In the genomic region with DNA sequence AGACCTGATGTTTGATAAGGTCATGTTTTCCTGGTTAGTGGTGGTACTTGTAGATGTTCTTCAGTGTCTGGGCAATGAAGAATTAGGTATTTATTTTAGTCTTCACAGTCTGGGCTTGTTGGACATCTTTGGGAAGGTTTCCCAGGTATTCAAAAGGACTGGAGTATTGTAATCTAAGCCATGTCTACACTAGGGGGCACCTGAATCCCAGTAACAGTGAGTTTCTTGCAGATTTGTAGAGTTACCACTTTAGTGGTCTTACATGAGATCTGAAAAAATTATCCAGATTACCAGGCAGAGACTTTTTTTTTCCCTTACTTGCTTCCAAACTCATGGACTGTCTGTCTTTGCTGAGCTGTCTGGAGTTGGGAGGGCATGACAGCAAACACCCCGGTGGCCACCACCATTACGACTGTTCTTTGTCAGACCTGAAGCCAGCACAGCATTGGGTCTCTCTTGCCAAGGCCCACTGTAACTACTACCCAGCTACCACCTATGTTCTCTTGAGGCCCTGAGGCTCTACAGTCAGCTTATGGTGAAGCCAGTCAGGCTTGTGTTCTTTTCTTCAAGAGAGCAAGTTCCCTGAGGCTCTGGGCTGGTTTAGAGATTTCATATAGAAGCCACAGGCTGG, we compare ENCODE assay signal across 1 cellular context.
TF ChIP-seq lines count a peak whose summit lies in the region.

No MANE protein-coding gene starts in this region.

TF ChIP-seq in GM23338, 12 proteins besides CTCF, POLR2A, EP300 and RAD21 (continued from another document):
- no peak for TF ChIP-seq ETS1 (IDR thresholded peaks at IDR 0.05)
- TF ChIP-seq EZH2phosphoT487 (IDR thresholded peaks at IDR 0.05; ENCODE audit: unreplicated experiment), result no peak
- TF ChIP-seq ZNF462 (CRISPR knock-in tag; IDR thresholded peaks at IDR 0.05), result no peak
- TF ChIP-seq ZNF114 (CRISPR knock-in tag; IDR thresholded peaks at IDR 0.05), result no peak
- TF ChIP-seq JUNB (IDR thresholded peaks at IDR 0.05; ENCODE audit: unreplicated experiment), result no peak
- no peak for TF ChIP-seq NANOG (IDR thresholded peaks at IDR 0.05; ENCODE audit: borderline replicate concordance)
- no peak for TF ChIP-seq POLR2AphosphoS5 (IDR thresholded peaks at IDR 0.05; ENCODE audit: low read depth)
- TF ChIP-seq, protein P1, sequence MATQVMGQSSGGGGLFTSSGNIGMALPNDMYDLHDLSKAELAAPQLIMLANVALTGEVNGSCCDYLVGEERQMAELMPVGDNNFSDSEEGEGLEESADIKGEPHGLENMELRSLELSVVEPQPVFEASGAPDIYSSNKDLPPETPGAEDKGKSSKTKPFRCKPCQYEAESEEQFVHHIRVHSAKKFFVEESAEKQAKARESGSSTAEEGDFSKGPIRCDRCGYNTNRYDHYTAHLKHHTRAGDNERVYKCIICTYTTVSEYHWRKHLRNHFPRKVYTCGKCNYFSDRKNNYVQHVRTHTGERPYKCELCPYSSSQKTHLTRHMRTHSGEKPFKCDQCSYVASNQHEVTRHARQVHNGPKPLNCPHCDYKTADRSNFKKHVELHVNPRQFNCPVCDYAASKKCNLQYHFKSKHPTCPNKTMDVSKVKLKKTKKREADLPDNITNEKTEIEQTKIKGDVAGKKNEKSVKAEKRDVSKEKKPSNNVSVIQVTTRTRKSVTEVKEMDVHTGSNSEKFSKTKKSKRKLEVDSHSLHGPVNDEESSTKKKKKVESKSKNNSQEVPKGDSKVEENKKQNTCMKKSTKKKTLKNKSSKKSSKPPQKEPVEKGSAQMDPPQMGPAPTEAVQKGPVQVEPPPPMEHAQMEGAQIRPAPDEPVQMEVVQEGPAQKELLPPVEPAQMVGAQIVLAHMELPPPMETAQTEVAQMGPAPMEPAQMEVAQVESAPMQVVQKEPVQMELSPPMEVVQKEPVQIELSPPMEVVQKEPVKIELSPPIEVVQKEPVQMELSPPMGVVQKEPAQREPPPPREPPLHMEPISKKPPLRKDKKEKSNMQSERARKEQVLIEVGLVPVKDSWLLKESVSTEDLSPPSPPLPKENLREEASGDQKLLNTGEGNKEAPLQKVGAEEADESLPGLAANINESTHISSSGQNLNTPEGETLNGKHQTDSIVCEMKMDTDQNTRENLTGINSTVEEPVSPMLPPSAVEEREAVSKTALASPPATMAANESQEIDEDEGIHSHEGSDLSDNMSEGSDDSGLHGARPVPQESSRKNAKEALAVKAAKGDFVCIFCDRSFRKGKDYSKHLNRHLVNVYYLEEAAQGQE (IDR thresholded peaks at IDR 0.05; ENCODE audit: unreplicated experiment), result no peak
- no peak for TF ChIP-seq ZNF331 (CRISPR knock-in tag; IDR thresholded peaks at IDR 0.05; ENCODE audit: low read depth)
- TF ChIP-seq CREB1 (CRISPR knock-in tag; IDR thresholded peaks at IDR 0.05; ENCODE audit: low read depth), result no peak
